1 cellular context compared by ENCODE assay signal in genomic region chr12:102043928-102044327, GRCh38.
TF ChIP-seq lines count a peak whose summit lies in the region.

No MANE protein-coding gene starts in this region.

TF ChIP-seq in GM23338, 12 proteins besides CTCF, POLR2A, EP300 and RAD21 (continued from another document):
- TF ChIP-seq ZNF462 (CRISPR knock-in tag; IDR thresholded peaks at IDR 0.05), result no peak
- TF ChIP-seq CREB1 (CRISPR knock-in tag; IDR thresholded peaks at IDR 0.05; ENCODE audit: low read depth), result no peak
- no peak for TF ChIP-seq ZNF331 (CRISPR knock-in tag; IDR thresholded peaks at IDR 0.05; ENCODE audit: low read depth)
- no peak for TF ChIP-seq ETS1 (IDR thresholded peaks at IDR 0.05)
- TF ChIP-seq EZH2phosphoT487 (IDR thresholded peaks at IDR 0.05; ENCODE audit: unreplicated experiment), result no peak
- TF ChIP-seq POLR2AphosphoS5 (IDR thresholded peaks at IDR 0.05; ENCODE audit: low read depth), result no peak
